In genomic region chr5:1799110-1799601, GRCh38 we compare ENCODE assay signal across 8 cellular contexts. TPM values are rescaled to one million over a fixed set of nuclear protein-coding genes. Genes with fewer than 3 reads are reported as not detected.
DNase-seq lines count a peak whose midpoint lies in the region; ATAC-seq, FAIRE-seq and TF ChIP-seq lines count a peak whose summit lies in the region.

No MANE protein-coding gene starts in this region.

- intact Hi-C loops in dorsolateral prefrontal cortex (cut with DNase I): loop anchor here in 1 of 2 donors (10.0 kb wide), 1 partner anchor 614 kb away; no protein-coding TSS in a partner anchor

- peaks cover 41% of the 10 kb centered on the region for H3K36me3 ChIP-seq in RWPE2 (ENCODE audit: low read depth)
- peaks cover 34% of the 10 kb centered on the region for H3K36me3 ChIP-seq in thymus (ENCODE audit: control insufficient read depth, insufficient read depth)

- TF ChIP-seq POLR2A in GM12892 (IDR thresholded peaks at IDR 0.05; ENCODE audit: low read depth, low read length): no peak

- H3K27me3 Mint-ChIP-seq in memory B cell: no peaks in the 10 kb centered on the region

- TF ChIP-seq CTCF in 22Rv1 (IDR thresholded peaks at IDR 0.05) (no peak), RWPE2 (IDR thresholded peaks at IDR 0.05; ENCODE audit: poor library complexity, severe bottlenecking) (no peak), dorsolateral prefrontal cortex (IDR thresholded peaks at IDR 0.05 in 54 of 56, conservative IDR thresholded peaks at IDR 0.05 in 2 of 56; ENCODE audit: low read depth in 1 of 56, partially characterized antibody in 56 of 56) (no peak)

- peak; percentile 52 for DNase-seq in GM12892 (ENCODE audit: insufficient read length)
- DNase-seq in RWPE2 (ENCODE audit: low spot score): no peak
- DNase-seq in dorsolateral prefrontal cortex: no peak
- DNase-seq in memory B cell (ENCODE audit: low spot score in 2 of 2): no peak
- DNase-seq in SW480 (ENCODE audit: low spot score): no peak

- H3K27ac Mint-ChIP-seq in memory B cell: peak overlapping the region; percentile 94

- H3K27ac ChIP-seq in 22Rv1: peak overlapping the region; percentile 84
- H3K27ac ChIP-seq in RWPE2 (ENCODE audit: poor library complexity, severe bottlenecking): peak overlapping the region; percentile 54
- peak overlapping the region in 49 of 59 donors; percentile 3 to 96 (median 91) for H3K27ac ChIP-seq in dorsolateral prefrontal cortex
- peak overlapping the region; percentile 68 for H3K27ac ChIP-seq in thymus (ENCODE audit: low read depth)

- no peaks in the 10 kb centered on the region for H3K27me3 ChIP-seq in RWPE2 (ENCODE audit: insufficient read depth, poor library complexity, severe bottlenecking)
- H3K27me3 ChIP-seq in dorsolateral prefrontal cortex: no peaks in the 10 kb centered on the region
- no peaks in the 10 kb centered on the region for H3K27me3 ChIP-seq in thymus (ENCODE audit: control insufficient read depth, insufficient read depth)

- FAIRE-seq in GM12892 (lab: Jason Lieb, UNC): no peak

- peak overlapping the region; percentile 93 for H3K4me3 Mint-ChIP-seq in memory B cell

- 1% methylated on average over 35 of the region's 35 CpGs for WGBS in thymus

- ATAC-seq in HG02943 (IDR thresholded peaks at IDR 0.05; ENCODE audit: low read depth, unreplicated experiment) (peak; percentile 10), RWPE2 (ENCODE audit: low read depth) (peak; percentile 39), memory B cell (ENCODE audit: low read depth) (peak; percentile 9)

- H3K4me1 ChIP-seq in RWPE2 (ENCODE audit: insufficient read depth, poor library complexity, severe bottlenecking) (peaks cover 11% of the 10 kb centered on the region), thymus (ENCODE audit: control insufficient read depth, insufficient read depth, low read length) (peaks cover 6% of the 10 kb centered on the region)

- peaks cover 14% of the 10 kb centered on the region for H3K36me3 Mint-ChIP-seq in memory B cell

- peaks cover 28% of the 10 kb centered on the region for H3K4me1 Mint-ChIP-seq in memory B cell

- H3K4me3 ChIP-seq in RWPE2 (ENCODE audit: severe bottlenecking): peak overlapping the region; percentile 90
- H3K4me3 ChIP-seq in dorsolateral prefrontal cortex: peak overlapping the region; percentile 70 to 100 (median 97)
- peak overlapping the region; percentile 90 for H3K4me3 ChIP-seq in thymus (ENCODE audit: low read length)

- H3K9me3 ChIP-seq in RWPE2 (ENCODE audit: severe bottlenecking) (no peaks in the 10 kb centered on the region), thymus (ENCODE audit: control insufficient read depth) (no peaks in the 10 kb centered on the region)

- H3K9me3 Mint-ChIP-seq in memory B cell: no peaks in the 10 kb centered on the region

RNA-seq across cellular contexts. Expression of gene MRPL36, which starts 0.5 kb away (rescaled TPM):
- polyA plus RNA-seq in GM12892 (2012; ENCODE audit: missing spikeins): 66.1 TPM
- 10 to 100 TPM; 20.6 to 47.0 (median 33.2) TPM for total RNA-seq in dorsolateral prefrontal cortex
- polyA plus RNA-seq in thymus: 73.0 TPM

RNA-seq across cellular contexts. Expression of gene NDUFS6, which starts 2.1 kb away (rescaled TPM):
- 55.0 TPM for polyA plus RNA-seq in GM12892 (2012; ENCODE audit: missing spikeins)
- 10 to 100 TPM; 14.4 to 41.9 (median 22.8) TPM for total RNA-seq in dorsolateral prefrontal cortex
- 55.0 TPM for polyA plus RNA-seq in thymus
